ENCODE assay signal across 22 cellular contexts in genomic region chr4:138507527-138507926, GRCh38.
DNase-seq lines count a peak whose midpoint lies in the region; ATAC-seq and TF ChIP-seq lines count a peak whose summit lies in the region.
"Had no signal": no experiment of that assay in that cellular context is flagged by ENCODE, and none has a peak within 500 bp of the region (broad histone marks: within the 10 kb centered on the region; RNA-seq: fewer than 3 reads in every experiment).

No MANE protein-coding gene starts in this region.

- no peak overlapping the region for H3K4me3 Mint-ChIP-seq in WTC11
- H3K4me3 Mint-ChIP-seq: activated CD4-positive, alpha-beta T cell treated with anti-CD3 and anti-CD28 coated beads, Interleukin-2, amount 10 ng/mL, durations not matched to agents 24 days and 14 days; activated naive CD8-positive, alpha-beta T cell; activated T-helper 17 cell treated with anti-CD3 and anti-CD28 coated beads, Interleukin-2, amount 50 U/mL, for 72 hours; brain; T-helper 1 cell treated with Interleukin-12 subunit alpha and Interleukin-12 subunit beta and Interleukin-4 antibody, amounts not matched to agents 30 μg/mL and 1 μg/mL, for 36 hours had no signal

- no peaks in the 10 kb centered on the region for H3K9me3 ChIP-seq in GM23248 (ENCODE audit: low read depth)
- peaks cover 0 to 6% (median 0%) of the 10 kb centered on the region in 3 donors for H3K9me3 ChIP-seq in body of pancreas
- H3K9me3 ChIP-seq: SJSA1 had no signal

- no peaks in the 10 kb centered on the region for H3K9me2 ChIP-seq in GM23248 (ENCODE audit: insufficient read depth)

- H3K27ac ChIP-seq in GM23248: no peak overlapping the region
- H3K27ac ChIP-seq in body of pancreas: no peak overlapping the region
- H3K27ac ChIP-seq: SJSA1 had no signal

- H3K9ac ChIP-seq in GM23248: no peak overlapping the region

- peaks cover 21% of the 10 kb centered on the region for H3K4me1 ChIP-seq in GM23248 (ENCODE audit: insufficient read depth)
- no peaks in the 10 kb centered on the region for H3K4me1 ChIP-seq in body of pancreas

- 4 to 9% methylated on average over 2 of the region's 2 CpGs for WGBS in GM23248 (ENCODE audit: low coverage in 1 of 2, low lambda C conversion rate in 2 of 2, missing lambda C conversion rate in 2 of 2), 2 experiments
- WGBS in body of pancreas, 2 donors: 36 to 39% methylated on average over 2 of the region's 2 CpGs

- no peaks in the 10 kb centered on the region for H3K27me3 ChIP-seq in GM23248 (replicated peaks; ENCODE audit: insufficient read depth)
- no peaks in the 10 kb centered on the region for H3K27me3 ChIP-seq in body of pancreas
- H3K27me3 ChIP-seq: SJSA1 had no signal

- in situ Hi-C loops in GM23248 (cut with MboI): no loop called here

- H3K27ac Mint-ChIP-seq in WTC11: no peak overlapping the region
- H3K27ac Mint-ChIP-seq: activated CD4-positive, alpha-beta T cell treated with anti-CD3 and anti-CD28 coated beads, Interleukin-2, amount 10 ng/mL, durations not matched to agents 24 days and 14 days; activated naive CD8-positive, alpha-beta T cell; activated T-helper 17 cell treated with anti-CD3 and anti-CD28 coated beads, Interleukin-2, amount 50 U/mL, for 72 hours; brain; T-helper 1 cell treated with Interleukin-12 subunit alpha and Interleukin-12 subunit beta and Interleukin-4 antibody, amounts not matched to agents 30 μg/mL and 1 μg/mL, for 36 hours had no signal

- DNase-seq in AG04449 (ENCODE audit: low read depth, low spot score) (peak; percentile 71), GM23248 (peak; percentile 39), epithelial cell of proximal tubule (ENCODE audit: low read depth) (peak; percentile 37), iris pigment epithelial cell (ENCODE audit: low read depth) (peak; percentile 95), body of pancreas (no peak), WTC11 (ENCODE audit: low spot score) (no peak), DMS79 (lab: John Stamatoyannopoulos, UW) (no peak)
- DNase-seq: activated CD4-positive, alpha-beta T cell treated with anti-CD3 and anti-CD28 coated beads, Interleukin-2, amount 10 ng/mL, durations not matched to agents 24 days and 14 days; C1 segment of cervical spinal cord; cortex of kidney; foreskin melanocyte; H7; NCI-H524; stimulated activated CD4-positive, alpha-beta T cell treated with anti-CD3 and anti-CD28 coated beads, Interleukin-2, amount 100 ng/mL, for 48 hours; stimulated activated naive CD4-positive, alpha-beta T cell treated with Interleukin-2 at 50 U/mL for 16 hours had no signal

- CTCF ChIA-PET in AG04449 (lab: Yijun Ruan, JAX) (no interaction called here), WTC11 (lab: Charles Lee) (no interaction called here)

- no peaks in the 10 kb centered on the region for H4K20me1 ChIP-seq in GM23248 (ENCODE audit: insufficient read depth)

- intact Hi-C loops in body of pancreas (cut with DNase I): no loop called here

- POLR2A ChIA-PET in AG04449 (lab: Yijun Ruan, JAX) (interaction anchor here (0.7 kb wide), 1 partner anchor 265 kb away, joined by 3 read pairs; the partner anchor contains the start of gene SLC7A11), WTC11 (lab: Charles Lee) (no interaction called here)

- TF ChIP-seq CTCF in AG04449 (IDR thresholded peaks at IDR 0.05; ENCODE audit: insufficient read depth, low read length, missing control alignments) (no peak), epithelial cell of proximal tubule (conservative IDR thresholded peaks at IDR 0.05; ENCODE audit: low read depth, low read length) (no peak), body of pancreas (IDR thresholded peaks at IDR 0.05) (no peak), WTC11 (IDR thresholded peaks at IDR 0.05) (no peak)

- ATAC-seq in HG03025 (IDR thresholded peaks at IDR 0.05; ENCODE audit: low FRiP score, unreplicated experiment) (no peak), body of pancreas (no peak), WTC11 (no peak)
- ATAC-seq: activated T-helper 17 cell treated with anti-CD3 and anti-CD28 coated beads, Interleukin-2, amount 50 U/mL, for 72 hours; K562 had no signal

- no peak overlapping the region for H3K4me3 ChIP-seq in AG04449 (ENCODE audit: low read depth, low read length)
- H3K4me3 ChIP-seq in GM23248: no peak overlapping the region
- no peak overlapping the region for H3K4me3 ChIP-seq in epithelial cell of proximal tubule (ENCODE audit: low read depth, low read length)
- H3K4me3 ChIP-seq in body of pancreas: no peak overlapping the region
- H3K4me3 ChIP-seq: K562, SJSA1 had no signal

- peaks cover 8% of the 10 kb centered on the region; the same call in 1 of the 2 replicates for H3F3A ChIP-seq in GM23248 (ENCODE audit: insufficient read depth)

- H3K36me3 ChIP-seq in GM23248 (ENCODE audit: low read depth) (no peaks in the 10 kb centered on the region), body of pancreas (replicated peaks in 1 of 2; ENCODE audit: insufficient read depth in 1 of 2, low read depth in 2 of 2) (no peaks in the 10 kb centered on the region)
- H3K36me3 ChIP-seq: SJSA1 had no signal

- H3K4me2 ChIP-seq in GM23248 (ENCODE audit: unreplicated experiment): peak overlapping the region; percentile 19

- TF ChIP-seq POLR2A in body of pancreas (IDR thresholded peaks at IDR 0.05): no peak

- H3K27me3 Mint-ChIP-seq in WTC11 (ENCODE audit: low read depth): no peaks in the 10 kb centered on the region
- H3K27me3 Mint-ChIP-seq: activated CD4-positive, alpha-beta T cell treated with anti-CD3 and anti-CD28 coated beads, Interleukin-2, amount 10 ng/mL, durations not matched to agents 24 days and 14 days; activated naive CD8-positive, alpha-beta T cell; brain had no signal

- no peaks in the 10 kb centered on the region for H3K79me2 ChIP-seq in GM23248 (ENCODE audit: insufficient read depth)

- H3K4me1 Mint-ChIP-seq in WTC11: no peaks in the 10 kb centered on the region
- H3K4me1 Mint-ChIP-seq: activated CD4-positive, alpha-beta T cell treated with anti-CD3 and anti-CD28 coated beads, Interleukin-2, amount 10 ng/mL, durations not matched to agents 24 days and 14 days; activated T-helper 17 cell treated with anti-CD3 and anti-CD28 coated beads, Interleukin-2, amount 50 U/mL, for 72 hours had no signal

- peaks cover 34% of the 10 kb centered on the region for H3K36me3 Mint-ChIP-seq in WTC11

- peak overlapping the region; percentile 57 for H2AFZ ChIP-seq in GM23248

- H3K9me3 Mint-ChIP-seq in WTC11: peaks cover 41% of the 10 kb centered on the region

TF ChIP-seq in WTC11, 78 proteins besides CTCF, POLR2A, EP300 and RAD21:
- TF ChIP-seq GABPB1 (CRISPR knock-in tag; IDR thresholded peaks at IDR 0.05) (no peak), AR (CRISPR knock-in tag; IDR thresholded peaks at IDR 0.05) (no peak), PRRX2 (CRISPR knock-in tag; IDR thresholded peaks at IDR 0.05) (no peak), E2F5 (CRISPR knock-in tag; IDR thresholded peaks at IDR 0.05) (no peak), ZNF671 (CRISPR knock-in tag; IDR thresholded peaks at IDR 0.05) (no peak), USF1 (CRISPR knock-in tag; IDR thresholded peaks at IDR 0.05) (no peak), SMAD3 (CRISPR knock-in tag; IDR thresholded peaks at IDR 0.05; ENCODE audit: borderline replicate concordance) (no peak), FOXJ3 (CRISPR knock-in tag; IDR thresholded peaks at IDR 0.05; ENCODE audit: borderline replicate concordance) (no peak), MYBL2 (CRISPR knock-in tag; IDR thresholded peaks at IDR 0.05) (no peak), NFATC4 (CRISPR knock-in tag; IDR thresholded peaks at IDR 0.05) (no peak), ESRRA (CRISPR knock-in tag; IDR thresholded peaks at IDR 0.05; ENCODE audit: borderline replicate concordance) (no peak), SMAD4 (CRISPR knock-in tag; IDR thresholded peaks at IDR 0.05) (no peak)

Comparison
In these comparisons a context has a peak if more than half of its experiments do, and no peak if none do; other contexts are left out.
1. DNase-seq: peak in AG04449 (single experiment), GM23248 (single experiment), epithelial cell of proximal tubule (single experiment) and iris pigment epithelial cell (single experiment); none in body of pancreas (0 of 4), WTC11 (single experiment) and DMS79 (single experiment).